ENCODE assay signal across 8 cellular contexts in genomic region chr5:44808435-44809214, GRCh38.
DNase-seq lines count a peak whose midpoint lies in the region; ATAC-seq and TF ChIP-seq lines count a peak whose summit lies in the region.

TSS of gene MRPS30 (plus strand) at chr5:44808947. CDS start at chr5:44808963, 16 bp downstream.

- DNase-seq in AG09319 (ENCODE audit: extremely low read depth, low read depth) (peak; percentile 94), NCI-H446 (lab: John Stamatoyannopoulos, UW) (peak; percentile 99 to 100), cerebellar nuclear complex (lab: John Stamatoyannopoulos, UW) (peak; percentile 88 to 96), islet precursor cell (peak; percentile 99)
- peak; percentile 62 to 70 for DNase-seq in stimulated activated CD4-positive, alpha-beta T cell treated with anti-CD3 and anti-CD28 coated beads, Interleukin-15, amount 100 ng/mL, for 1 hour (ENCODE audit: low read depth in 1 of 2, low spot score in 1 of 2)

- peak; percentile 98 for ATAC-seq in GM19023 (IDR thresholded peaks at IDR 0.05; ENCODE audit: unreplicated experiment)
- ATAC-seq in HG03342 (IDR thresholded peaks at IDR 0.05; ENCODE audit: unreplicated experiment): peak; percentile 97
- peak; percentile 97 for ATAC-seq in activated CD4-positive, CD25-positive, alpha-beta regulatory T cell treated with anti-CD3 and anti-CD28 coated beads, Interleukin-2, amount 50 U/mL, for 24 hours

- TF ChIP-seq CTCF in AG09319 (IDR thresholded peaks at IDR 0.05; ENCODE audit: low read depth, low read length): peak; percentile 47

Comparison
In these comparisons a context has a peak if more than half of its experiments do, and no peak if none do; other contexts are left out.
1. Peak in every context shown above with its lines: DNase-seq and ATAC-seq.